8 cellular contexts compared by ENCODE assay signal in genomic region chr1:27671964-27672749, GRCh38. TPM values are rescaled to one million over a fixed set of nuclear protein-coding genes. Genes with fewer than 3 reads are reported as not detected.
DNase-seq lines count a peak whose midpoint lies in the region; ATAC-seq and TF ChIP-seq lines count a peak whose summit lies in the region.

Gene IFI6 (minus strand): TSS chr1:27672192. CDS start chr1:27669314, 2,878 bp downstream.

- no peak within 1 kb of the TSS for H3K23ac ChIP-seq in H9 (ENCODE audit: insufficient read length, low read depth, low read length)

- TF ChIP-seq CTCF in H9 (conservative IDR thresholded peaks at IDR 0.05) (peak; percentile 42; the same call in 2 of the 3 replicates), thoracic aorta (IDR thresholded peaks at IDR 0.05) (peak; percentile 63)

- ATAC-seq in thoracic aorta (ENCODE audit: insufficient number of reproducible peaks, low FRiP score, low read depth), result peak; percentile 98

- H2BK120ac ChIP-seq in H9 (ENCODE audit: low read depth, low read length, poor library complexity, severe bottlenecking), result no peak within 1 kb of the TSS

- H3K14ac ChIP-seq in H9 (ENCODE audit: insufficient read depth, low read length), result no peak within 1 kb of the TSS

- no peak within 1 kb of the TSS for H2BK5ac ChIP-seq in H9 (ENCODE audit: insufficient read length, low read length)

- H3K18ac ChIP-seq in H9 (ENCODE audit: insufficient read length, low read depth, low read length), result no peak within 1 kb of the TSS

- WGBS in H9 (ENCODE audit: extremely low coverage, insufficient read length, low lambda C conversion rate), result no CpG with 5 or more reads among the region's 10 CpGs

- no peak within 1 kb of the TSS for H3K4ac ChIP-seq in H9 (ENCODE audit: low read depth, low read length)

- no peaks in the 10 kb centered on the region for H4K20me1 ChIP-seq in H9 (ENCODE audit: control insufficient read depth, insufficient read depth, insufficient read length)

- peak; percentile 92 for DNase-seq in GDM1 (lab: John Stamatoyannopoulos, UW)
- DNase-seq in H9, result peak; percentile 78
- peak; percentile 91 for DNase-seq in MV-4-11 (lab: John Stamatoyannopoulos, UW)
- DNase-seq in SK-N-MC (ENCODE audit: low read depth, low spot score), result peak; percentile 90
- peak; percentile 89 for DNase-seq in germinal center (ENCODE audit: low spot score)
- DNase-seq in occipital lobe (lab: John Stamatoyannopoulos, UW), result peak; percentile 94
- DNase-seq in thoracic aorta (ENCODE audit: low spot score), result peak; percentile 63

- H3K4me2 ChIP-seq in H9 (ENCODE audit: insufficient read depth, insufficient read length, low read length), result peak within 1 kb of the TSS; percentile 68

- no peak within 1 kb of the TSS for H3T11ph ChIP-seq in H9 (ENCODE audit: low read length)

- no peak within 1 kb of the TSS for H2BK12ac ChIP-seq in H9 (ENCODE audit: insufficient read length, low read depth, low read length)

- H3K9ac ChIP-seq in H9 (ENCODE audit: extremely low read depth, insufficient read length, low read length), result no peak within 1 kb of the TSS
- peak within 1 kb of the TSS; percentile 67 for H3K9ac ChIP-seq in SK-N-MC (ENCODE audit: insufficient read length)

- no peaks in the 10 kb centered on the region for H3K79me2 ChIP-seq in H9 (ENCODE audit: insufficient read depth, low read length)

- H3K56ac ChIP-seq in H9 (ENCODE audit: insufficient read length, low read depth, low read length), result no peak within 1 kb of the TSS

- no peaks in the 10 kb centered on the region for H3K79me1 ChIP-seq in H9 (ENCODE audit: insufficient read depth, low read depth, low read length, poor library complexity, severe bottlenecking)

- H3K9me3 Mint-ChIP-seq in H9, result no peaks in the 10 kb centered on the region
- no peaks in the 10 kb centered on the region for H3K9me3 Mint-ChIP-seq in activated naive CD4-positive, alpha-beta T cell treated with anti-CD3 and anti-CD28 coated beads, Interleukin-2, amount 50 U/mL, for 24 hours

- H3K36me3 ChIP-seq in SK-N-MC (ENCODE audit: insufficient read depth, low read length) (no peaks in the 10 kb centered on the region), thoracic aorta (no peaks in the 10 kb centered on the region)

- peak within 1 kb of the TSS in 2 of 3 experiments; percentile 84 to 88; a peak in 6 of 7 replicates for H3K27ac Mint-ChIP-seq in H9
- H3K27ac Mint-ChIP-seq in activated naive CD4-positive, alpha-beta T cell treated with anti-CD3 and anti-CD28 coated beads, Interleukin-2, amount 50 U/mL, for 24 hours, result peak within 1 kb of the TSS; percentile 86

- H2AK5ac ChIP-seq in H9 (ENCODE audit: insufficient read length, low read length), result no peak within 1 kb of the TSS

- peaks cover 9 to 20% of the 10 kb centered on the region in 2 experiments for H3K4me1 Mint-ChIP-seq in H9
- peaks cover 41% of the 10 kb centered on the region for H3K4me1 Mint-ChIP-seq in activated naive CD4-positive, alpha-beta T cell treated with anti-CD3 and anti-CD28 coated beads, Interleukin-2, amount 50 U/mL, for 24 hours

- H2BK20ac ChIP-seq in H9 (ENCODE audit: low read depth, low read length, poor library complexity, severe bottlenecking), result no peak within 1 kb of the TSS

- no peaks in the 10 kb centered on the region; the same call in 1 of the 2 replicates for H3K27me3 ChIP-seq in H9 (ENCODE audit: insufficient read depth, low read length)
- no peaks in the 10 kb centered on the region for H3K27me3 ChIP-seq in thoracic aorta (replicated peaks; ENCODE audit: insufficient read depth)

- H2BK15ac ChIP-seq in H9 (ENCODE audit: low read depth, low read length), result no peak within 1 kb of the TSS

- H3K27me3 Mint-ChIP-seq in H9 (ENCODE audit: low read depth), result peaks cover 24% of the 10 kb centered on the region
- H3K27me3 Mint-ChIP-seq in activated naive CD4-positive, alpha-beta T cell treated with anti-CD3 and anti-CD28 coated beads, Interleukin-2, amount 50 U/mL, for 24 hours, result no peaks in the 10 kb centered on the region

- H4K5ac ChIP-seq in H9 (ENCODE audit: insufficient read length, low read depth, low read length), result no peak within 1 kb of the TSS

- H2AFZ ChIP-seq in H9 (ENCODE audit: low read length), result peak within 1 kb of the TSS; percentile 42

- no peaks in the 10 kb centered on the region for H3K36me3 Mint-ChIP-seq in H9 (ENCODE audit: insufficient read depth in 1 of 3, low read depth in 3 of 3)
- no peaks in the 10 kb centered on the region for H3K36me3 Mint-ChIP-seq in activated naive CD4-positive, alpha-beta T cell treated with anti-CD3 and anti-CD28 coated beads, Interleukin-2, amount 50 U/mL, for 24 hours

- peak within 1 kb of the TSS; percentile 70 to 80 for H3K4me3 Mint-ChIP-seq in H9
- peak within 1 kb of the TSS; percentile 90 for H3K4me3 Mint-ChIP-seq in activated naive CD4-positive, alpha-beta T cell treated with anti-CD3 and anti-CD28 coated beads, Interleukin-2, amount 50 U/mL, for 24 hours

- H4K91ac ChIP-seq in H9 (ENCODE audit: insufficient read length, low read depth, low read length), result no peak within 1 kb of the TSS

- peaks cover 10% of the 10 kb centered on the region for H3K23me2 ChIP-seq in H9 (ENCODE audit: insufficient read length, low read depth, low read length, poor library complexity, severe bottlenecking)

- H4K8ac ChIP-seq in H9 (replicated peaks; ENCODE audit: insufficient read length, low read depth, low read length), result no peak within 1 kb of the TSS

- H3K4me1 ChIP-seq in H9 (ENCODE audit: insufficient read depth, low read length) (no peaks in the 10 kb centered on the region; the same call in 1 of the 2 replicates), thoracic aorta (ENCODE audit: control insufficient read depth in 1 of 2, low read depth in 2 of 2) (peaks cover 16 to 34% of the 10 kb centered on the region in 2 donors)

- no peak within 1 kb of the TSS for H3K27ac ChIP-seq in H9 (ENCODE audit: insufficient read length, low read depth, low read length)
- H3K27ac ChIP-seq in SK-N-MC, result peak within 1 kb of the TSS; percentile 94
- H3K27ac ChIP-seq in thoracic aorta, result peak within 1 kb of the TSS; percentile 92 to 97

- H3K9me3 ChIP-seq in H9 (ENCODE audit: control insufficient read depth, low read depth, low read length), result no peaks in the 10 kb centered on the region
- no peaks in the 10 kb centered on the region for H3K9me3 ChIP-seq in SK-N-MC (ENCODE audit: low read depth, low read length)
- no peaks in the 10 kb centered on the region for H3K9me3 ChIP-seq in thoracic aorta

- H3K4me3 ChIP-seq in SK-N-MC, result peak within 1 kb of the TSS; percentile 78
- peak within 1 kb of the TSS; percentile 91 for H3K4me3 ChIP-seq in thoracic aorta

RNA-seq across cellular contexts. Expression of gene IFI6, which starts in this region (rescaled TPM):
- total RNA-seq in H9 (2021), result 4.3 and 6.4 TPM in 2 replicates
- 34.5 TPM for total RNA-seq in occipital lobe
- total RNA-seq in thoracic aorta, result 100 to 1,000 TPM in 1 of 2 donors, 10 to 100 TPM in 1; 96.9 to 188 TPM
